In genomic region chr9:114246558-114246957, GRCh38 we compare ENCODE assay signal across 18 cellular contexts.
"Had no signal": no experiment of that assay in that cellular context is flagged by ENCODE, and none has a peak within 500 bp of the region (broad histone marks: within the 10 kb centered on the region; RNA-seq: fewer than 3 reads in every experiment).

No MANE protein-coding gene starts in this region.

- H3K36me3 Mint-ChIP-seq: naive thymus-derived CD8-positive, alpha-beta T cell; stimulated activated effector memory CD8-positive, alpha-beta T cell treated with anti-CD3 and anti-CD28 coated beads, Interleukin-12 subunit alpha, Interleukin-12 subunit beta, amount 100 ng/mL, for 72 hours had no signal

- H3K27me3 Mint-ChIP-seq: activated CD4-positive, alpha-beta T cell treated with anti-CD3 and anti-CD28 coated beads, Interleukin-2, amount 10 ng/mL, durations not matched to agents 24 days and 14 days; activated CD8-positive, alpha-beta T cell treated with anti-CD3 and anti-CD28 coated beads for 36 hours; activated T-helper 17 cell treated with anti-CD3 and anti-CD28 coated beads, Interleukin-2, amount 50 U/mL, for 72 hours; type B pancreatic cell had no signal

- H3K9me3 Mint-ChIP-seq: activated CD4-positive, alpha-beta T cell treated with anti-CD3 and anti-CD28 coated beads, Interleukin-2, amount 10 ng/mL, durations not matched to agents 24 days and 14 days; activated CD8-positive, alpha-beta T cell treated with anti-CD3 and anti-CD28 coated beads for 36 hours; activated naive CD4-positive, alpha-beta T cell treated with anti-CD3 and anti-CD28 coated beads for 36 hours; activated T-helper 17 cell treated with anti-CD3 and anti-CD28 coated beads, Interleukin-2, amount 50 U/mL, for 72 hours; naive thymus-derived CD8-positive, alpha-beta T cell; stimulated activated effector memory CD8-positive, alpha-beta T cell treated with anti-CD3 and anti-CD28 coated beads, Interleukin-12 subunit alpha, Interleukin-12 subunit beta, amount 100 ng/mL, for 72 hours; type B pancreatic cell had no signal

- DNase-seq: activated CD4-positive, alpha-beta T cell treated with anti-CD3 and anti-CD28 coated beads, Interleukin-2, amount 10 ng/mL, durations not matched to agents 24 days and 14 days; activated CD4-positive, CD25-positive, alpha-beta regulatory T cell; activated CD8-positive, alpha-beta T cell treated with anti-CD3 and anti-CD28 coated beads for 36 hours; activated naive CD4-positive, alpha-beta T cell treated with anti-CD3 and anti-CD28 coated beads for 36 hours; activated T-cell treated with anti-CD3 and anti-CD28 coated beads, Interleukin-2, amount 50 U/mL, for 1 hour; mesenchymal stem cell; mucosa of descending colon; naive thymus-derived CD8-positive, alpha-beta T cell; ovary; stimulated activated CD4-positive, alpha-beta T cell treated with anti-CD3 and anti-CD28 coated beads, Interleukin-4, amount 100 ng/mL, for 24 hours; stomach had no signal

- H3K4me1 Mint-ChIP-seq: activated CD4-positive, alpha-beta T cell treated with anti-CD3 and anti-CD28 coated beads, Interleukin-2, amount 10 ng/mL, durations not matched to agents 24 days and 14 days; activated T-helper 17 cell treated with anti-CD3 and anti-CD28 coated beads, Interleukin-2, amount 50 U/mL, for 72 hours; naive thymus-derived CD8-positive, alpha-beta T cell; stimulated activated effector memory CD8-positive, alpha-beta T cell treated with anti-CD3 and anti-CD28 coated beads, Interleukin-12 subunit alpha, Interleukin-12 subunit beta, amount 100 ng/mL, for 72 hours had no signal

- ATAC-seq: activated CD8-positive, alpha-beta T cell treated with anti-CD3 and anti-CD28 coated beads for 36 hours; activated T-helper 17 cell treated with anti-CD3 and anti-CD28 coated beads, Interleukin-2, amount 50 U/mL, for 72 hours; esophagus mucosa; mucosa of descending colon; naive thymus-derived CD8-positive, alpha-beta T cell; sciatic nerve; stimulated activated effector memory CD8-positive, alpha-beta T cell treated with anti-CD3 and anti-CD28 coated beads, Interleukin-12 subunit alpha, Interleukin-12 subunit beta, amount 100 ng/mL, for 72 hours had no signal

- H3K4me3 ChIP-seq: coronary artery, hepatocyte, mucosa of descending colon, ovary, stomach had no signal

- H3K27ac Mint-ChIP-seq: activated CD4-positive, alpha-beta T cell treated with anti-CD3 and anti-CD28 coated beads, Interleukin-2, amount 10 ng/mL, durations not matched to agents 24 days and 14 days; activated CD8-positive, alpha-beta T cell treated with anti-CD3 and anti-CD28 coated beads for 36 hours; activated naive CD4-positive, alpha-beta T cell treated with anti-CD3 and anti-CD28 coated beads for 36 hours; activated T-helper 17 cell treated with anti-CD3 and anti-CD28 coated beads, Interleukin-2, amount 50 U/mL, for 72 hours; naive thymus-derived CD8-positive, alpha-beta T cell; stimulated activated effector memory CD8-positive, alpha-beta T cell treated with anti-CD3 and anti-CD28 coated beads, Interleukin-12 subunit alpha, Interleukin-12 subunit beta, amount 100 ng/mL, for 72 hours; type B pancreatic cell had no signal

- H3K4me3 Mint-ChIP-seq: activated CD4-positive, alpha-beta T cell treated with anti-CD3 and anti-CD28 coated beads, Interleukin-2, amount 10 ng/mL, durations not matched to agents 24 days and 14 days; activated CD8-positive, alpha-beta T cell treated with anti-CD3 and anti-CD28 coated beads for 36 hours; activated naive CD4-positive, alpha-beta T cell treated with anti-CD3 and anti-CD28 coated beads for 36 hours; activated T-helper 17 cell treated with anti-CD3 and anti-CD28 coated beads, Interleukin-2, amount 50 U/mL, for 72 hours; naive thymus-derived CD8-positive, alpha-beta T cell; stimulated activated effector memory CD8-positive, alpha-beta T cell treated with anti-CD3 and anti-CD28 coated beads, Interleukin-12 subunit alpha, Interleukin-12 subunit beta, amount 100 ng/mL, for 72 hours; type B pancreatic cell had no signal
